Comparison of ENCODE assay signal across 23 cellular contexts in genomic region chrX:119055650-119056049, GRCh38. TPM values are rescaled to one million over a fixed set of nuclear protein-coding genes. Genes with fewer than 3 reads are reported as not detected.
"Had no signal": no experiment of that assay in that cellular context is flagged by ENCODE, and none has a peak within 500 bp of the region (broad histone marks: within the 10 kb centered on the region; RNA-seq: fewer than 3 reads in every experiment).

No MANE protein-coding gene starts in this region.

- H3K27ac ChIP-seq: neutrophil, parathyroid adenoma, transverse colon had no signal

- H3K9ac ChIP-seq: parathyroid adenoma had no signal

- H3K4me1 ChIP-seq: parathyroid adenoma, transverse colon had no signal

- H3K36me3 Mint-ChIP-seq: activated naive CD4-positive, alpha-beta T cell treated with anti-CD3 and anti-CD28 coated beads, Interleukin-2, amount 50 U/mL, for 72 hours; brain had no signal

- H3K36me3 ChIP-seq: neutrophil, transverse colon had no signal

- DNase-seq: activated CD4-positive, alpha-beta T cell treated with anti-CD3 and anti-CD28 coated beads for 4 hours; activated CD8-positive, alpha-beta T cell treated with anti-CD3 and anti-CD28 coated beads for 36 hours; activated gamma-delta T cell; activated T-cell treated with anti-CD3 and anti-CD28 coated beads, Interleukin-2, amount 50 U/mL, for 4 hours; amniotic stem cell; effector memory CD4-positive, alpha-beta T cell; head of caudate nucleus; mammary epithelial cell; stimulated activated CD4-positive, alpha-beta T cell treated with anti-CD3 and anti-CD28 coated beads, Interleukin-4, amount 100 ng/mL, for 4 hours; stimulated activated CD8-positive, alpha-beta memory T cell treated with anti-CD3 and anti-CD28 coated beads, Interleukin-4, amount 100 ng/mL, for 48 hours; stimulated activated naive CD4-positive, alpha-beta T cell treated with Interleukin-2 at 50 U/mL for 16 hours; substantia nigra; T-helper 2 cell; transverse colon had no signal

- H3K9me3 Mint-ChIP-seq: activated CD8-positive, alpha-beta T cell treated with anti-CD3 and anti-CD28 coated beads for 36 hours; activated naive CD4-positive, alpha-beta T cell treated with anti-CD3 and anti-CD28 coated beads, Interleukin-2, amount 50 U/mL, for 72 hours; activated T-cell treated with anti-CD3 and anti-CD28 coated beads, Interleukin-2, amount 50 U/mL, for 4 hours; brain; central memory CD8-positive, alpha-beta T cell; dendritic cell treated with granulocyte-macrophage colony-stimulating factor and Interleukin-4, amounts not matched to agents 40 ng/mL and 50 ng/mL, for 4 days had no signal

- H3K4me1 Mint-ChIP-seq: central memory CD8-positive, alpha-beta T cell had no signal

- H3K27ac Mint-ChIP-seq: activated CD8-positive, alpha-beta T cell treated with anti-CD3 and anti-CD28 coated beads for 36 hours; activated naive CD4-positive, alpha-beta T cell treated with anti-CD3 and anti-CD28 coated beads, Interleukin-2, amount 50 U/mL, for 72 hours; dendritic cell treated with granulocyte-macrophage colony-stimulating factor and Interleukin-4, amounts not matched to agents 40 ng/mL and 50 ng/mL, for 4 days had no signal

- H3K79me2 ChIP-seq: parathyroid adenoma had no signal

- H3K27me3 Mint-ChIP-seq: brain had no signal

- ATAC-seq: activated CD8-positive, alpha-beta T cell treated with anti-CD3 and anti-CD28 coated beads for 36 hours; activated naive CD4-positive, alpha-beta T cell treated with anti-CD3 and anti-CD28 coated beads, Interleukin-2, amount 50 U/mL, for 72 hours; activated T-cell treated with anti-CD3 and anti-CD28 coated beads, Interleukin-2, amount 50 U/mL, for 4 hours had no signal

- H3K9me3 ChIP-seq: neutrophil, transverse colon had no signal

- H3K27me3 ChIP-seq: neutrophil, transverse colon had no signal

- H2AFZ ChIP-seq: parathyroid adenoma had no signal

- H3K4me3 Mint-ChIP-seq: activated CD8-positive, alpha-beta T cell treated with anti-CD3 and anti-CD28 coated beads for 36 hours; activated T-cell treated with anti-CD3 and anti-CD28 coated beads, Interleukin-2, amount 50 U/mL, for 4 hours; brain; central memory CD8-positive, alpha-beta T cell; dendritic cell treated with granulocyte-macrophage colony-stimulating factor and Interleukin-4, amounts not matched to agents 40 ng/mL and 50 ng/mL, for 4 days had no signal

- H3K4me3 ChIP-seq: transverse colon had no signal

RNA-seq across cellular contexts. Expression of gene CT47C1, which starts 17.1 kb away (rescaled TPM):
- total RNA-seq: activated CD8-positive, alpha-beta T cell treated with anti-CD3 and anti-CD28 coated beads for 36 hours; activated naive CD4-positive, alpha-beta T cell treated with anti-CD3 and anti-CD28 coated beads, Interleukin-2, amount 50 U/mL, for 72 hours; activated T-cell treated with anti-CD3 and anti-CD28 coated beads, Interleukin-2, amount 50 U/mL, for 4 hours; frontal cortex; mammary epithelial cell; renal cortical epithelial cell; skeletal muscle tissue; transverse colon had no signal
- polyA plus RNA-seq: mammary epithelial cell had no signal
